In the genomic region with DNA sequence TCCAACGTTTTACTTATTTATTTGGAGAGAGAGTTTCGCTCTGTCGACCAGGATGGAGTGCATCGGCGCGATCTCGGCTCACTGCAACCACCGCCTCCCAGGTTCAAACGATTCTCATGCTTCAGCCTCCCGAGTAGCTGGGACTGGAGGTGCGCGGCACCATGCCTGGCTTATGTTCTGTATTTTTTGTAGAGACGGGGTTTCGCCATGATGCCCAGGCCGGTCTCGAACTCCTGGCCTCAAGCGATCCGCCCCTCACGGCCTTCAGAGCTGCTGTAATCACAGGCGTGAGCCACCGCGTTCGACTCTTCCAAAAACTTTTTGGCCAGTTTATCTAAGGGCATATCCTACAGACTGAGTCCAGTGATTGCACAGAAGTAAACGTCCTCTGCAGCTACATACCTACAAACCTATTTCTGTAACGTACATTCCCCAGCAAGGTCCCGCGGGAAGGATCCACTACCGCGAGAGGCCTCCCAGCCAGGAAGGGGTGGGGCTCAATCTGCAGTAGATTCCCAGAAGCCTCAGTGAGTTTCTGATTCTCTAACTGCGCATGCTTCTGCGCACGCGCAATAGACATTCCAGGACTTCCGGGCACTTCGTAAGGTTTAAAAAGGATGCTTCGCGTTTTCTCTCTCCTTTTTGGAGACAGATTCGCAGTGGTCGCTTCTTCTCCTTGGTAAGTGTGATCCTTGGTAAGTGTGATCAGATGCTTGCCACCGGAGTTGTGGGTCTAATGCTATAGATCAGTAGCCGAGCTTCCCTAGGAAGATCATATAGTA, we compare ENCODE assay signal across 8 cellular contexts. TPM values are rescaled to one million over a fixed set of nuclear protein-coding genes. Genes with fewer than 3 reads are reported as not detected.
DNase-seq lines count a peak whose midpoint lies in the region; TF ChIP-seq lines count a peak whose summit lies in the region.

A gene with protein sequence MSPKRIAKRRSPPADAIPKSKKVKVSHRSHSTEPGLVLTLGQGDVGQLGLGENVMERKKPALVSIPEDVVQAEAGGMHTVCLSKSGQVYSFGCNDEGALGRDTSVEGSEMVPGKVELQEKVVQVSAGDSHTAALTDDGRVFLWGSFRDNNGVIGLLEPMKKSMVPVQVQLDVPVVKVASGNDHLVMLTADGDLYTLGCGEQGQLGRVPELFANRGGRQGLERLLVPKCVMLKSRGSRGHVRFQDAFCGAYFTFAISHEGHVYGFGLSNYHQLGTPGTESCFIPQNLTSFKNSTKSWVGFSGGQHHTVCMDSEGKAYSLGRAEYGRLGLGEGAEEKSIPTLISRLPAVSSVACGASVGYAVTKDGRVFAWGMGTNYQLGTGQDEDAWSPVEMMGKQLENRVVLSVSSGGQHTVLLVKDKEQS (plus strand): TSS at position 638 of the 782 bp plus-strand sequence. CDS start 23,824 bp downstream, outside the sequence.

- peaks cover 25% of the 10 kb centered on the region for H3F3A ChIP-seq in Loucy (ENCODE audit: low read depth)

- H3K27ac Mint-ChIP-seq in nephron, result peak within 1 kb of the TSS; percentile 100
- H3K27ac Mint-ChIP-seq in stimulated activated naive CD8-positive, alpha-beta T cell treated with anti-CD3 and anti-CD28 coated beads, Interleukin-15, Interleukin-2, amounts not matched to agents 100 ng/mL and 50 ng/mL, for 24 hours, result peak within 1 kb of the TSS; percentile 100

- peak within 1 kb of the TSS; percentile 81 for H3K4me3 ChIP-seq in Loucy (ENCODE audit: low read length, poor library complexity, severe bottlenecking)
- H3K4me3 ChIP-seq in fibroblast of pulmonary artery (replicated peaks; ENCODE audit: low read depth, low read length), result peak within 1 kb of the TSS; percentile 99

- H3K4me1 Mint-ChIP-seq in nephron, result peaks cover 37% of the 10 kb centered on the region
- peaks cover 48% of the 10 kb centered on the region for H3K4me1 Mint-ChIP-seq in stimulated activated naive CD8-positive, alpha-beta T cell treated with anti-CD3 and anti-CD28 coated beads, Interleukin-15, Interleukin-2, amounts not matched to agents 100 ng/mL and 50 ng/mL, for 24 hours (ENCODE audit: low read depth)

- peak within 1 kb of the TSS; percentile 94 for H3K4me2 ChIP-seq in Loucy (ENCODE audit: low read depth, low read length, poor library complexity, severe bottlenecking)

- TF ChIP-seq CTCF in Loucy (conservative IDR thresholded peaks at IDR 0.05; ENCODE audit: low read length), result no peak
- no peak for TF ChIP-seq CTCF in fibroblast of pulmonary artery (IDR thresholded peaks at IDR 0.05; ENCODE audit: low read length, missing control alignments)
- no peak for TF ChIP-seq CTCF in nephron (IDR thresholded peaks at IDR 0.05; ENCODE audit: unreplicated experiment in 3 of 3)

- H3K9me3 Mint-ChIP-seq in nephron, result no peaks in the 10 kb centered on the region
- H3K9me3 Mint-ChIP-seq in stimulated activated naive CD8-positive, alpha-beta T cell treated with anti-CD3 and anti-CD28 coated beads, Interleukin-15, Interleukin-2, amounts not matched to agents 100 ng/mL and 50 ng/mL, for 24 hours, result no peaks in the 10 kb centered on the region

- H3K27me3 Mint-ChIP-seq in nephron (ENCODE audit: low read depth), result peaks cover 6% of the 10 kb centered on the region
- H3K27me3 Mint-ChIP-seq in stimulated activated naive CD8-positive, alpha-beta T cell treated with anti-CD3 and anti-CD28 coated beads, Interleukin-15, Interleukin-2, amounts not matched to agents 100 ng/mL and 50 ng/mL, for 24 hours, result peaks cover 9% of the 10 kb centered on the region

- H3K4me3 Mint-ChIP-seq in nephron, result peak within 1 kb of the TSS; percentile 98 to 100 (median 99)
- H3K4me3 Mint-ChIP-seq in stimulated activated naive CD8-positive, alpha-beta T cell treated with anti-CD3 and anti-CD28 coated beads, Interleukin-15, Interleukin-2, amounts not matched to agents 100 ng/mL and 50 ng/mL, for 24 hours, result peak within 1 kb of the TSS; percentile 100

- H4K20me1 ChIP-seq in Loucy (ENCODE audit: insufficient read depth, low read length, poor library complexity, severe bottlenecking), result peaks cover 47% of the 10 kb centered on the region

- H3K36me3 Mint-ChIP-seq in nephron (ENCODE audit: low read depth), result peaks cover 31% of the 10 kb centered on the region
- peaks cover 55% of the 10 kb centered on the region for H3K36me3 Mint-ChIP-seq in stimulated activated naive CD8-positive, alpha-beta T cell treated with anti-CD3 and anti-CD28 coated beads, Interleukin-15, Interleukin-2, amounts not matched to agents 100 ng/mL and 50 ng/mL, for 24 hours (ENCODE audit: low read depth)

- H3K9ac ChIP-seq in Loucy (ENCODE audit: low read depth, low read length, poor library complexity, severe bottlenecking), result peak within 1 kb of the TSS; percentile 100

- DNase-seq in EH (ENCODE audit: low read depth) (peak; percentile 99), H4 (ENCODE audit: low spot score) (peak; percentile 98), fibroblast of pulmonary artery (ENCODE audit: low read depth) (peak; percentile 99)
- DNase-seq in activated T-helper 9 cell treated with anti-CD3 and anti-CD28 coated beads, Interleukin-2, amount 50 U/mL, for 16 hours (ENCODE audit: low read depth), result peak; percentile 90

- peaks cover 39% of the 10 kb centered on the region for H3K36me3 ChIP-seq in Loucy (ENCODE audit: insufficient read depth, low read length)

- peaks cover 24% of the 10 kb centered on the region for H3K4me1 ChIP-seq in Loucy (ENCODE audit: insufficient read depth, low read length, poor library complexity, severe bottlenecking)

- peaks cover 56% of the 10 kb centered on the region for H3K79me2 ChIP-seq in Loucy (ENCODE audit: insufficient read depth, low read length)

- no peaks in the 10 kb centered on the region for H3K9me3 ChIP-seq in Loucy (ENCODE audit: insufficient read depth, low read depth, low read length)

- peak within 1 kb of the TSS; percentile 87 for H2AFZ ChIP-seq in Loucy (ENCODE audit: low read length)

- H3K27me3 ChIP-seq in Loucy (ENCODE audit: insufficient read depth, low read length, poor library complexity, severe bottlenecking), result peaks cover 22% of the 10 kb centered on the region

- H3K9me2 ChIP-seq in Loucy (replicated peaks; ENCODE audit: low read depth, low read length), result no peaks in the 10 kb centered on the region

- TF ChIP-seq POLR2A in Raji (IDR thresholded peaks at IDR 0.05; ENCODE audit: insufficient read depth, low read depth, low read length), result peak; percentile 97

RNA-seq across cellular contexts. Expression of the gene that starts here (rescaled TPM):
- 63.2 and 65.6 TPM in 2 replicates for total RNA-seq in H4 (2014; rRNA removed; shearing (Covaris generic))

Comparison
In these comparisons a context has a peak if more than half of its experiments do, and no peak if none do; other contexts are left out.
1. Peak in every context shown above with its lines: DNase-seq and H3K4me3 ChIP-seq.